ENCODE assay signal across 8 cellular contexts in genomic region chr2:73981081-73981968, GRCh38. TPM values are rescaled to one million over a fixed set of nuclear protein-coding genes. Genes with fewer than 3 reads are reported as not detected.
DNase-seq lines count a peak whose midpoint lies in the region; ATAC-seq and TF ChIP-seq lines count a peak whose summit lies in the region.

No MANE protein-coding gene starts in this region.

- peak overlapping the region; percentile 54 for H4K8ac ChIP-seq in trophoblast cell (ENCODE audit: low read depth, low read length)

- no peak overlapping the region for H3K14ac ChIP-seq in trophoblast cell (ENCODE audit: low read length)

- no peak overlapping the region for H3K27ac Mint-ChIP-seq in WTC11

- no peak overlapping the region for H3K4ac ChIP-seq in trophoblast cell (ENCODE audit: low read depth, low read length)

- intact Hi-C loops in Right ventricle myocardium inferior (cut with DNase I): loop anchor here (5.0 to 10.0 kb wide), 2 partner anchors 54 to 157 kb away; partner anchors contain the start of genes DGUOK and STAMBP
- intact Hi-C loops in cardiac septum (cut with DNase I): no loop called here

- H3K36me3 ChIP-seq in trophoblast cell (ENCODE audit: control insufficient read depth in 1 of 2, insufficient read depth in 2 of 2, low read length in 2 of 2): peaks cover 4 to 5% of the 10 kb centered on the region in 2 experiments

- no peak overlapping the region for H2BK5ac ChIP-seq in trophoblast cell (ENCODE audit: low read depth, low read length, poor library complexity)

- H3K18ac ChIP-seq in trophoblast cell (ENCODE audit: low read length): peak overlapping the region; percentile 39

- H3K27me3 ChIP-seq in trophoblast cell (ENCODE audit: insufficient read depth, low read length): no peaks in the 10 kb centered on the region

- H2AFZ ChIP-seq in trophoblast cell (ENCODE audit: insufficient read depth, low read length, poor library complexity): no peak overlapping the region

- CTCF ChIA-PET in WTC11 (lab: Charles Lee): interaction anchor here (0.5 to 1.4 kb wide), 5 partner anchors 73 to 170 kb away, joined by 3 to 6 read pairs (median 3); no protein-coding TSS in a partner anchor

- no peaks in the 10 kb centered on the region for H3K9me3 Mint-ChIP-seq in WTC11

- peak overlapping the region; percentile 69 for H2BK120ac ChIP-seq in trophoblast cell (ENCODE audit: insufficient read depth, low read length, poor library complexity)

- TF ChIP-seq CTCF in WTC11 (IDR thresholded peaks at IDR 0.05) (no peak), fibroblast of pulmonary artery (IDR thresholded peaks at IDR 0.05; ENCODE audit: low read length, missing control alignments) (no peak)

- POLR2A ChIA-PET in WTC11 (lab: Charles Lee): no interaction called here

- H3K79me2 ChIP-seq in trophoblast cell (ENCODE audit: control insufficient read depth, insufficient read depth, low read length, poor library complexity): peaks cover 14% of the 10 kb centered on the region

- DNase-seq in Right ventricle myocardium inferior (ENCODE audit: missing footprints) (peak; percentile 85), cardiac septum (ENCODE audit: low spot score) (no peak), KBM-7 (peak; percentile 71), WTC11 (ENCODE audit: low spot score) (peak; percentile 79), fibroblast of pulmonary artery (ENCODE audit: low read depth) (no peak), trophoblast cell (peak in 1 of 2 donors; percentile 46), NCI-H446 treated with DMSO at 0.1 percent for 48 hours (lab: John Stamatoyannopoulos, UW) (no peak)

- H4K91ac ChIP-seq in trophoblast cell (ENCODE audit: low read depth, low read length): no peak overlapping the region

- H3K4me1 Mint-ChIP-seq in WTC11: peaks cover 57% of the 10 kb centered on the region

- no peak overlapping the region for H2AK5ac ChIP-seq in trophoblast cell (ENCODE audit: low read length)

- H3K27ac ChIP-seq in trophoblast cell (ENCODE audit: low read depth, low read length): no peak overlapping the region

- H2BK12ac ChIP-seq in trophoblast cell (ENCODE audit: low read length): no peak overlapping the region

- no peak overlapping the region for H4K12ac ChIP-seq in trophoblast cell (ENCODE audit: low read depth, low read length)

- H3K23ac ChIP-seq in trophoblast cell (ENCODE audit: low read length): no peak overlapping the region

- H3K4me2 ChIP-seq in trophoblast cell (ENCODE audit: low read length): peak overlapping the region; percentile 57

- H3K4me1 ChIP-seq in trophoblast cell (ENCODE audit: control insufficient read depth in 1 of 2, insufficient read depth in 2 of 2, low read length in 2 of 2): peaks cover 33 to 42% of the 10 kb centered on the region in 2 experiments

- no peaks in the 10 kb centered on the region for H3K9me3 ChIP-seq in trophoblast cell (ENCODE audit: insufficient read depth, low read depth, low read length)

- no CpG with 5 or more reads among the region's 31 CpGs for WGBS in trophoblast cell (ENCODE audit: extremely low coverage, insufficient coverage, insufficient read length)

- peak; percentile 56 for ATAC-seq in Right ventricle myocardium inferior
- ATAC-seq in WTC11: peak; percentile 72
- ATAC-seq in HG03439 (IDR thresholded peaks at IDR 0.05; ENCODE audit: unreplicated experiment): no peak

- H3K9ac ChIP-seq in trophoblast cell (ENCODE audit: low read length): no peak overlapping the region

- in situ Hi-C loops in KBM-7 (cut with MboI; ENCODE audit: low pct_unique_long_range_greater_than_20kb, low sequenced_read_pairs): no loop called here

- H3K36me3 Mint-ChIP-seq in WTC11: 0 out of 2 replicates have a peak, but pooled peaks cover 2% of the 10 kb centered on the region

- H3K4me3 ChIP-seq in fibroblast of pulmonary artery (replicated peaks; ENCODE audit: low read depth, low read length) (peak overlapping the region; percentile 23), trophoblast cell (ENCODE audit: low read depth, low read length) (peak overlapping the region; percentile 1)

- H3K4me3 Mint-ChIP-seq in WTC11: peak overlapping the region; percentile 83

- peaks cover 21% of the 10 kb centered on the region for H3K79me1 ChIP-seq in trophoblast cell (ENCODE audit: low read length)

- H3K27me3 Mint-ChIP-seq in WTC11 (ENCODE audit: low read depth): peaks cover 65% of the 10 kb centered on the region

TF ChIP-seq in WTC11, 78 proteins besides CTCF, POLR2A, EP300 and RAD21 (continues in another document):
- 0 out of 2 replicates have a peak, but pooled peaks have one; percentile 27 for TF ChIP-seq ZBTB43 (CRISPR knock-in tag; IDR thresholded peaks at IDR 0.05)
- TF ChIP-seq E2F1 (CRISPR knock-in tag; IDR thresholded peaks at IDR 0.05): 0 out of 2 replicates have a peak, but pooled peaks have one; percentile 41
- peak; percentile 38; the same call in 1 of the 2 replicates for TF ChIP-seq E2F5 (CRISPR knock-in tag; IDR thresholded peaks at IDR 0.05)
- TF ChIP-seq TEAD1 (CRISPR knock-in tag; IDR thresholded peaks at IDR 0.05): 0 out of 2 replicates have a peak, but pooled peaks have one; percentile 57
- no peak for TF ChIP-seq E2F4 (CRISPR knock-in tag; IDR thresholded peaks at IDR 0.05; ENCODE audit: borderline replicate concordance, low read depth)
- no peak for TF ChIP-seq AFF4 (CRISPR knock-in tag; IDR thresholded peaks at IDR 0.05; ENCODE audit: borderline replicate concordance)
- TF ChIP-seq MAX (CRISPR knock-in tag; IDR thresholded peaks at IDR 0.05): peak; percentile 27

RNA-seq across cellular contexts. Expression of gene TET3, which starts 3.4 kb away (rescaled TPM):
- total RNA-seq in Right ventricle myocardium inferior: 2.6 TPM
- total RNA-seq in cardiac septum: 3.7 TPM
- 16.4 to 19.3 TPM (median 18.2 TPM) in 3 replicates for total RNA-seq in WTC11 (2021)
- 11.2 and 11.7 TPM in 2 replicates for polyA plus RNA-seq in trophoblast cell (2013)

RNA-seq across cellular contexts. Expression of gene DGUOK, which starts 54.6 kb away (rescaled TPM):
- total RNA-seq in Right ventricle myocardium inferior: 17.9 TPM
- 23.7 TPM for total RNA-seq in cardiac septum
- 105 to 106 TPM (median 106 TPM) in 3 replicates for total RNA-seq in WTC11 (2021)
- 94.1 and 96.1 TPM in 2 replicates for polyA plus RNA-seq in trophoblast cell (2013)

Comparison
In these comparisons a context has a peak if more than half of its experiments do, and no peak if none do; other contexts are left out.
1. DNase-seq: peak in Right ventricle myocardium inferior (single experiment), KBM-7 (single experiment) and WTC11 (single experiment); none in cardiac septum (single experiment), fibroblast of pulmonary artery (single experiment) and NCI-H446 treated with DMSO at 0.1 percent for 48 hours (single experiment).